In genomic region chr12:81075539-81075938, GRCh38 we compare ENCODE assay signal across 2 cellular contexts.
A peak's percentile ranks its signal among the peaks of the same experiment; 100 is the strongest.
TF ChIP-seq lines count a peak whose summit lies in the region.

No MANE protein-coding gene starts in this region.

TF ChIP-seq in HepG2, 621 proteins besides CTCF, POLR2A, EP300 and RAD21:
- TF ChIP-seq FOXJ3 (CRISPR knock-in tag; IDR thresholded peaks at IDR 0.05; ENCODE audit: borderline replicate concordance) (no peak), ZNF7 (CRISPR knock-in tag; IDR thresholded peaks at IDR 0.05) (peak; percentile 99), SKI (IDR thresholded peaks at IDR 0.05; ENCODE audit: partially characterized antibody) (no peak), ZNF121 (CRISPR knock-in tag; IDR thresholded peaks at IDR 0.05) (0 out of 2 replicates have a peak, but pooled peaks have one; percentile 37), HMG20A (CRISPR knock-in tag; IDR thresholded peaks at IDR 0.05; ENCODE audit: borderline replicate concordance) (0 out of 2 replicates have a peak, but pooled peaks have one; percentile 17)

TF ChIP-seq in H1, 55 proteins besides CTCF, POLR2A, EP300 and RAD21:
- no peak for TF ChIP-seq NRF1 (IDR thresholded peaks at IDR 0.05; ENCODE audit: low read depth, low read length)
- no peak for TF ChIP-seq CEBPB (IDR thresholded peaks at IDR 0.05; ENCODE audit: low read depth, low read length)
- no peak for TF ChIP-seq ATF2 (IDR thresholded peaks at IDR 0.05; ENCODE audit: low read length)
- TF ChIP-seq SRF (IDR thresholded peaks at IDR 0.05; ENCODE audit: low read depth, low read length): no peak
- TF ChIP-seq TCF12 (IDR thresholded peaks at IDR 0.05; ENCODE audit: low read depth, low read length): no peak
- no peak for TF ChIP-seq KDM5A (IDR thresholded peaks at IDR 0.05; ENCODE audit: low read length)
- TF ChIP-seq CHD1 (IDR thresholded peaks at IDR 0.05; ENCODE audit: low read depth, low read length): no peak
- no peak for TF ChIP-seq SIN3A (conservative IDR thresholded peaks at IDR 0.05 in 1 of 2, IDR thresholded peaks at IDR 0.05 in 1 of 2; ENCODE audit: low read depth in 1 of 2, low read length in 2 of 2)
- no peak for TF ChIP-seq EGR1 (IDR thresholded peaks at IDR 0.05; ENCODE audit: borderline replicate concordance, low read depth, low read length)
- no peak for TF ChIP-seq ZNF274 (IDR thresholded peaks at IDR 0.05; ENCODE audit: borderline replicate concordance, extremely low read depth, low read length)
- TF ChIP-seq USF2 (IDR thresholded peaks at IDR 0.05; ENCODE audit: low read length): no peak
